In the genomic region with DNA sequence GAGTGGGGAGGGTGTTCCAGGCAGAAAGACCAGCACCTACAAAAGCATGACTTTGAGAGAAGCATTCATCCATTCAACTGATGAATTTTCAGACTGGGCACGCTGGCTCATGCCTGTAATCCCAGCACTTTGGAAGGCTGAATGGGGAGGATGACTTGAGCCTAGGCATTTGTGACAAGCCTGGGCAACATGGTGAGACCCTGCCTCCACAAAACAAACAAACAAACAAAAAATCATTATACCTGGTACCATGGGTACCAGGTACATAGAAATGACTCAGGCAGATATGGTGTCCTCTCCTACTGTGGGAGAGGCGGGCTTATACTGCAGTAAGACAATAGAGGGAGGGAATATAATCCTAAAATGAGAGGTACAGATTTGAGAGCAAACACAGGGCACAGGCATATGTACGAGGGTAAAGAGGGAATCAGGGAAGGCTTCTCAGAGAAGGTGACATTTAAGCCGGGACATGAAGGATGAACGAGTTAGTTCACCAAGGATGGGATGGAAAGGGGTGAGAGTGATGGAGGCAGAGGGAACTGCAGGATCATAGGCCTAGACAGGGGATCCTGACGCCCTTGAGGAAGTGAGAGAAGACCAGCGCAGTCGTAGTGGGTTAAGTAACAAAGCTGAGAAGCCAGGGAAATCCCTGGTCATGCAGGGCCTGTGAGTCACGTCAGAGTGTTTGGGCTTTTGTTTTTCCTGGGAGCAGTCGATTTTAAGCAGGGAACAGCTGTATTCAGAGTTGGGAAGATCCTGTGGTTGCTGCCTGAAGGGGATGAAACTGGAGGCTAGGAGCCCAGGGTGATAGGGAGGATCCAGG, we compare ENCODE assay signal across 1 cellular context.
TF ChIP-seq lines count a peak whose summit lies in the region.

No MANE protein-coding gene starts in this region.

TF ChIP-seq in IMR-90, 13 proteins besides CTCF, POLR2A, EP300 and RAD21:
- no peak for TF ChIP-seq SMC3 (IDR thresholded peaks at IDR 0.05; ENCODE audit: low read depth, low read length)
- no peak for TF ChIP-seq MXI1 (IDR thresholded peaks at IDR 0.05; ENCODE audit: borderline replicate concordance, low read depth, low read length)
- no peak for TF ChIP-seq BHLHE40 (IDR thresholded peaks at IDR 0.05; ENCODE audit: low read depth, low read length)
- TF ChIP-seq CHD1 (IDR thresholded peaks at IDR 0.05; ENCODE audit: low read depth, low read length) = no peak
- TF ChIP-seq NFE2L2 (IDR thresholded peaks at IDR 0.05; ENCODE audit: low read depth, low read length) = no peak
- no peak for TF ChIP-seq RCOR1 (IDR thresholded peaks at IDR 0.05; ENCODE audit: insufficient replicate concordance, low read length)
- TF ChIP-seq CEBPB (IDR thresholded peaks at IDR 0.05; ENCODE audit: low read depth, low read length) = 0 out of 2 replicates have a peak, but pooled peaks have one; percentile 9
- TF ChIP-seq, protein P1, sequence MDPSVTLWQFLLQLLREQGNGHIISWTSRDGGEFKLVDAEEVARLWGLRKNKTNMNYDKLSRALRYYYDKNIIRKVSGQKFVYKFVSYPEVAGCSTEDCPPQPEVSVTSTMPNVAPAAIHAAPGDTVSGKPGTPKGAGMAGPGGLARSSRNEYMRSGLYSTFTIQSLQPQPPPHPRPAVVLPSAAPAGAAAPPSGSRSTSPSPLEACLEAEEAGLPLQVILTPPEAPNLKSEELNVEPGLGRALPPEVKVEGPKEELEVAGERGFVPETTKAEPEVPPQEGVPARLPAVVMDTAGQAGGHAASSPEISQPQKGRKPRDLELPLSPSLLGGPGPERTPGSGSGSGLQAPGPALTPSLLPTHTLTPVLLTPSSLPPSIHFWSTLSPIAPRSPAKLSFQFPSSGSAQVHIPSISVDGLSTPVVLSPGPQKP (IDR thresholded peaks at IDR 0.05; ENCODE audit: borderline replicate concordance, low read depth, low read length) = no peak
- TF ChIP-seq MAZ (IDR thresholded peaks at IDR 0.05; ENCODE audit: borderline replicate concordance, low read depth, low read length) = no peak
- TF ChIP-seq FOS (IDR thresholded peaks at IDR 0.05; ENCODE audit: low read depth, low read length) = 0 out of 2 replicates have a peak, but pooled peaks have one; percentile 18
- TF ChIP-seq RFX5 (IDR thresholded peaks at IDR 0.05; ENCODE audit: low read depth, low read length) = no peak
- TF ChIP-seq, protein P2, sequence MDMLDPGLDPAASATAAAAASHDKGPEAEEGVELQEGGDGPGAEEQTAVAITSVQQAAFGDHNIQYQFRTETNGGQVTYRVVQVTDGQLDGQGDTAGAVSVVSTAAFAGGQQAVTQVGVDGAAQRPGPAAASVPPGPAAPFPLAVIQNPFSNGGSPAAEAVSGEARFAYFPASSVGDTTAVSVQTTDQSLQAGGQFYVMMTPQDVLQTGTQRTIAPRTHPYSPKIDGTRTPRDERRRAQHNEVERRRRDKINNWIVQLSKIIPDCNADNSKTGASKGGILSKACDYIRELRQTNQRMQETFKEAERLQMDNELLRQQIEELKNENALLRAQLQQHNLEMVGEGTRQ (IDR thresholded peaks at IDR 0.05; ENCODE audit: low read depth, low read length) = no peak
- TF ChIP-seq MAFK (IDR thresholded peaks at IDR 0.05; ENCODE audit: low read depth, low read length) = no peak
TF ChIP-seq in IMR-90: peak in this region for 2.
